Comparison of ENCODE assay signal across 8 cellular contexts in the genomic region with DNA sequence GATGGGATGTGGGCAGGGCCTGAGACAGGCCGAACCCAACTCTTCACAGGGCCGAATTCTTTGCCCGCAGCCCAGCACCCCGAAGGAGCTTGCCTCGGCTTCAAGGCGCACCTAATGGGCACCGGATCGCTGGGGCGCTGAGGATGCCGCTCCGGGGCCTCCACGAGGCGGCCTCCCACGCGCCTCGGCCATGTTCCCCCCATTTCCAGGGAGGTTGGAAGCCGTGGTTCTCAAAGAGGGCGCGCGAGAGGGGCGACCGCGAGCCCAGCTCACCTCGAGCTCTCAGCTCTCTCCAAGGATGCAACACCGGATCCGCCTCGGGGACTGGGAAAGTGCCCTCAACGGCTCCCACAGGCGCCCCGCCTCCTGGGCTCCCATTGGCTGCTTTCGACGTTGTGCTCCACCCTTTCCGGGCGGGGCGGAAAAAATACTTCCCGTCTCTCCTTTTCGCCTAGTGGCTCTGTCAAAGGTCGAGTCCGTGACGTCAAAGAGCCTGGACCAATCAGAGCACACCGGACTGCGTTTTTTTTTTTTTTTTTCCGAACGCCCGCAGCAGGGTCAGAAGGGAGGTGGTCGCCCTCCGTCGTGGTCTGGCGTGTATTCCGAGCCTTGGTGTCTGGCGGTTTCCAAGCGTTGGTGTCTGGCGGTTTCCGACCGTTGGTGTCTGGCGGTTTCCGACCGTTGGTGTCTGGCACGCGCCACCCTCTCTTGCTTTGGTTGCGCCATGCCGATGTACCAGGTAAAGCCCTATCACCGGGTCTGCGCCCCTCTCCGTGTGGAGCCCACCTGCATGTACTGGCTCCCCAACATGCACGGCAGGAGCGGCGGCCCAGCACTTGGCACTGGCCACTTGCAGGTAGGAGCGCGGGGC. TPM values are rescaled to one million over a fixed set of nuclear protein-coding genes. Genes with fewer than 3 reads are reported as not detected.
DNase-seq lines count a peak whose midpoint lies in the region; ATAC-seq and TF ChIP-seq lines count a peak whose summit lies in the region.
"Not testable (repeated sequence)": the region's sequence is repeated elsewhere in the genome, so short reads cannot be mapped to it uniquely, and the experiment has no call there.

No MANE protein-coding gene starts in this region.

- H3K36me3 Mint-ChIP-seq in CD4-positive, CD25-positive, alpha-beta regulatory T cell; T-helper 17 cell (ENCODE audit: low read depth); mesothelial cell of epicardium: not testable (repeated sequence)

- peak; percentile 68 to 73 for ATAC-seq in CD4-positive, CD25-positive, alpha-beta regulatory T cell (ENCODE audit: low read depth in 2 of 2)
- ATAC-seq in GM21381 (IDR thresholded peaks at IDR 0.05; ENCODE audit: unreplicated experiment) (peak; percentile 56), HG03196 (IDR thresholded peaks at IDR 0.05; ENCODE audit: unreplicated experiment) (peak; percentile 68), T-helper 17 cell (peak; percentile 81)

- H3K27ac Mint-ChIP-seq in CD4-positive, CD25-positive, alpha-beta regulatory T cell: peak overlapping the region in 1 of 3 donors; percentile 90
- not testable (repeated sequence) for H3K27ac Mint-ChIP-seq in T-helper 17 cell, mesothelial cell of epicardium

- H3K27ac ChIP-seq in CD4-positive, CD25-positive, alpha-beta regulatory T cell (ENCODE audit: insufficient read depth, low read length, poor library complexity, severe bottlenecking): peak overlapping the region; percentile 57
- H3K27ac ChIP-seq in epithelial cell of prostate: peak overlapping the region; percentile 39

- DNase-seq in CD4-positive, CD25-positive, alpha-beta regulatory T cell: peak; percentile 2 to 61 (median 32)
- peak; percentile 1 to 36 (median 8) for DNase-seq in T-helper 17 cell
- peak; percentile 24 for DNase-seq in activated gamma-delta T cell treated with Interleukin-2 at 50 U/mL for 16 hours
- not testable (repeated sequence) for DNase-seq in epithelial cell of prostate (ENCODE audit: low read depth, low spot score)
- DNase-seq in mesothelial cell of epicardium (ENCODE audit: low spot score in 2 of 2, unreplicated experiment in 2 of 2): peak in 1 of 2 experiments; percentile 37
- DNase-seq in stimulated activated CD4-positive, alpha-beta T cell treated with anti-CD3 and anti-CD28 coated beads, Interleukin-4, amount 100 ng/mL, for 24 hours: peak; percentile 15

- H3K9me3 Mint-ChIP-seq in CD4-positive, CD25-positive, alpha-beta regulatory T cell; mesothelial cell of epicardium: not testable (repeated sequence)

- TF ChIP-seq CTCF in mesothelial cell of epicardium (IDR thresholded peaks at IDR 0.05; ENCODE audit: unreplicated experiment): not testable (repeated sequence)

- H3K27me3 ChIP-seq in CD4-positive, CD25-positive, alpha-beta regulatory T cell (ENCODE audit: control insufficient read depth, insufficient read depth, low read length): not testable (repeated sequence)

- not testable (repeated sequence) for H3K4me1 ChIP-seq in CD4-positive, CD25-positive, alpha-beta regulatory T cell (ENCODE audit: control insufficient read depth, insufficient read depth, low read length, poor library complexity, severe bottlenecking)

- H3K9me3 ChIP-seq in CD4-positive, CD25-positive, alpha-beta regulatory T cell (ENCODE audit: control insufficient read depth in 2 of 2, low read length in 2 of 2); T-helper 17 cell (ENCODE audit: control insufficient read depth, low read length, poor library complexity, severe bottlenecking): not testable (repeated sequence)

- H3K27me3 Mint-ChIP-seq in CD4-positive, CD25-positive, alpha-beta regulatory T cell; T-helper 17 cell; mesothelial cell of epicardium (ENCODE audit: low read depth): not testable (repeated sequence)

- H3K4me3 ChIP-seq in CD4-positive, CD25-positive, alpha-beta regulatory T cell (ENCODE audit: low read depth, low read length): not testable (repeated sequence)

- peak overlapping the region; percentile 64 to 96 (median 92) for H3K4me3 Mint-ChIP-seq in CD4-positive, CD25-positive, alpha-beta regulatory T cell
- H3K4me3 Mint-ChIP-seq in T-helper 17 cell (peak overlapping the region; percentile 36), mesothelial cell of epicardium (peak overlapping the region; percentile 42)

- H3K4me1 Mint-ChIP-seq in CD4-positive, CD25-positive, alpha-beta regulatory T cell; T-helper 17 cell; mesothelial cell of epicardium: not testable (repeated sequence)

- not testable (repeated sequence) for H3K36me3 ChIP-seq in CD4-positive, CD25-positive, alpha-beta regulatory T cell (ENCODE audit: control insufficient read depth, insufficient read depth, low read length)

RNA-seq across cellular contexts. Expression of gene TRIM73, which starts 36.5 kb away (rescaled TPM):
- 28.2 TPM for total RNA-seq in CD4-positive, CD25-positive, alpha-beta regulatory T cell
- polyA plus RNA-seq in CD4-positive, CD25-positive, alpha-beta regulatory T cell: 1 to 10 TPM in 1 of 4 donors, under 1 TPM in 3; 0.73 to 1.3 (median 0.81) TPM
- 10 to 100 TPM; 13.7 to 19.4 TPM for total RNA-seq in T-helper 17 cell
- 14.8 to 17.0 TPM (median 15.7 TPM) in 3 replicates for total RNA-seq in mesothelial cell of epicardium

Comparison
In these comparisons a context has a peak if more than half of its experiments do, and no peak if none do; other contexts are left out.
1. H3K4me3 Mint-ChIP-seq: peak in every context shown above with its lines; median percentile 92 in CD4-positive, CD25-positive, alpha-beta regulatory T cell; 42 in mesothelial cell of epicardium; 36 in T-helper 17 cell.